In the genomic region with DNA sequence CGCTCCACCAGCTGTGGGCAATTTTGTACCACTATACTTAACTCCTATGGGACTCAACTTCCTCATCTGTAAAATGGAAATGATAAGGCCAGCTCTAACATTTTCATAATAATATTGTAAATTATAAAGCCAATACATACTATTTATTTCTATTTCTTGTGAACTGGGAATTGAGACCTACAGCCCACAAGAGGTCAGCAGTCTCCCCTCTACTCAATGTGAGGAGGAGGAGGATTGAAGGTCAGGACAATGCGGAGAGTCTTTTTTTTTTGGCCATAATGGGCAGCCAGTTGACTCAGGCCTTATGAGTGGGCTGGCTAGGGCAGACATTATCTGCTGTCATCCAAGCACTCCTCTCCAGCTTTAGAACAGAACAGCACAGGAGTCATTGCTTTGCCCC, we compare ENCODE assay signal across 17 cellular contexts.
"Had no signal": no experiment of that assay in that cellular context is flagged by ENCODE, and none has a peak within 500 bp of the region (broad histone marks: within the 10 kb centered on the region; RNA-seq: fewer than 3 reads in every experiment).

No MANE protein-coding gene starts in this region.

- H3K27ac Mint-ChIP-seq: activated B cell treated with CpG ODN at 0.5 μM for 24 hours; activated CD4-positive, alpha-beta T cell treated with anti-CD3 and anti-CD28 coated beads, Interleukin-2, amount 10 ng/mL, durations not matched to agents 7 days and 5 days; activated naive CD4-positive, alpha-beta T cell treated with anti-CD3 and anti-CD28 coated beads, Interleukin-2, amount 10 ng/mL, durations not matched to agents 7 days and 5 days; activated T-helper 2 cell treated with anti-CD3 and anti-CD28 coated beads, Interferon-gamma antibody, Interleukin-2, Interleukin-4, amounts not matched to agents 10 μg/mL and 5 μg/mL and 100 μg/mL, durations not matched to agents 14 hours and 24 hours and 36 hours; naive thymus-derived CD8-positive, alpha-beta T cell; stimulated activated naive B cell treated with anti-CD40 and anti-IgM and Interleukin-4, amounts not matched to agents 10 μg/mL and 1 μg/mL and 100 μg/mL, for 72 hours had no signal

- H3K27me3 Mint-ChIP-seq: activated CD4-positive, alpha-beta T cell treated with anti-CD3 and anti-CD28 coated beads, Interleukin-2, amount 10 ng/mL, durations not matched to agents 7 days and 5 days; activated naive CD4-positive, alpha-beta T cell treated with anti-CD3 and anti-CD28 coated beads, Interleukin-2, amount 10 ng/mL, durations not matched to agents 7 days and 5 days had no signal

- DNase-seq: activated B cell treated with CpG ODN at 0.5 μM for 24 hours; activated CD4-positive, alpha-beta T cell treated with anti-CD3 and anti-CD28 coated beads, Interleukin-2, amount 10 ng/mL, durations not matched to agents 7 days and 5 days; activated CD8-positive, alpha-beta memory T cell treated with anti-CD3 and anti-CD28 coated beads for 24 hours; activated naive CD4-positive, alpha-beta T cell treated with anti-CD3 and anti-CD28 coated beads, Interleukin-2, amount 10 ng/mL, durations not matched to agents 7 days and 5 days; activated T-cell treated with anti-CD3 and anti-CD28 coated beads for 4 hours; colonic mucosa; foreskin melanocyte; heart left ventricle; mucosa of descending colon; naive thymus-derived CD8-positive, alpha-beta T cell; nucleus accumbens; stimulated activated CD4-positive, alpha-beta T cell treated with anti-CD3 and anti-CD28 coated beads, Interleukin-2, amount 100 ng/mL, for 24 hours; stimulated activated naive B cell treated with anti-CD40 and anti-IgM and Interleukin-4, amounts not matched to agents 10 μg/mL and 1 μg/mL and 100 μg/mL, for 72 hours; substantia nigra; transverse colon had no signal

- H3K27me3 ChIP-seq: colonic mucosa, transverse colon had no signal

- H3K4me3 ChIP-seq: colonic mucosa, heart left ventricle, mucosa of descending colon, prostate gland, transverse colon had no signal

- H3K4me3 Mint-ChIP-seq: activated B cell treated with CpG ODN at 0.5 μM for 24 hours; activated CD4-positive, alpha-beta T cell treated with anti-CD3 and anti-CD28 coated beads, Interleukin-2, amount 10 ng/mL, durations not matched to agents 7 days and 5 days; activated naive CD4-positive, alpha-beta T cell treated with anti-CD3 and anti-CD28 coated beads, Interleukin-2, amount 10 ng/mL, durations not matched to agents 7 days and 5 days; naive thymus-derived CD8-positive, alpha-beta T cell; stimulated activated naive B cell treated with anti-CD40 and anti-IgM and Interleukin-4, amounts not matched to agents 10 μg/mL and 1 μg/mL and 100 μg/mL, for 72 hours had no signal

- H3K9me3 ChIP-seq: colonic mucosa, heart left ventricle, mucosa of descending colon, prostate gland, transverse colon had no signal

- H3K9me3 Mint-ChIP-seq: activated B cell treated with CpG ODN at 0.5 μM for 24 hours; activated CD4-positive, alpha-beta T cell treated with anti-CD3 and anti-CD28 coated beads, Interleukin-2, amount 10 ng/mL, durations not matched to agents 7 days and 5 days; activated naive CD4-positive, alpha-beta T cell treated with anti-CD3 and anti-CD28 coated beads, Interleukin-2, amount 10 ng/mL, durations not matched to agents 7 days and 5 days; activated T-helper 2 cell treated with anti-CD3 and anti-CD28 coated beads, Interferon-gamma antibody, Interleukin-2, Interleukin-4, amounts not matched to agents 10 μg/mL and 5 μg/mL and 100 μg/mL, durations not matched to agents 14 hours and 24 hours and 36 hours; naive thymus-derived CD8-positive, alpha-beta T cell; stimulated activated naive B cell treated with anti-CD40 and anti-IgM and Interleukin-4, amounts not matched to agents 10 μg/mL and 1 μg/mL and 100 μg/mL, for 72 hours had no signal

- H3K27ac ChIP-seq: colonic mucosa, heart left ventricle, prostate gland, transverse colon had no signal

- H3K36me3 Mint-ChIP-seq: activated naive CD4-positive, alpha-beta T cell treated with anti-CD3 and anti-CD28 coated beads, Interleukin-2, amount 10 ng/mL, durations not matched to agents 7 days and 5 days; naive thymus-derived CD8-positive, alpha-beta T cell; stimulated activated naive B cell treated with anti-CD40 and anti-IgM and Interleukin-4, amounts not matched to agents 10 μg/mL and 1 μg/mL and 100 μg/mL, for 72 hours had no signal

- H3K36me3 ChIP-seq: colonic mucosa, heart left ventricle, prostate gland, transverse colon had no signal

- H3K4me1 ChIP-seq: colonic mucosa, heart left ventricle, prostate gland had no signal

- H3K4me1 Mint-ChIP-seq: activated naive CD4-positive, alpha-beta T cell treated with anti-CD3 and anti-CD28 coated beads, Interleukin-2, amount 10 ng/mL, durations not matched to agents 7 days and 5 days had no signal
